ENCODE assay signal across 22 cellular contexts in the genomic region with DNA sequence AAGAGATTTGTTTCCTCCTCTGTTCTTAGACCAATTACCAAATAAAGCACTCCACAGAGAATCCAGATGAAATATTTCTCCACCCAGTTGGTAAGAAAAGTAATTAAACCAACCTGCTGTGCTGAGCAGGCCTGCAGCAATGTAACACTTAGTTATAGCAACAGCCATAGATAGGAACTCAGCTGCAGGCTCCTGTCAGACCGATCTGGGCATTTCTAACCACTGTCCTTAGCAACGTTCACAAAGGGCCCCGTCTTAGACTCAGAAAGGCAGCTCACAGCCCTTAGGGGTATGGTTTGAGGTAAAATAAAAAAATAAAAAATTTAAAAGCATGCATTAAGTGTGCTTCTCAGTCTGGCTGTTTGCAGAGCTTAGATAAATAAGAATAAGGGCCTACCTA.
A peak's percentile ranks its signal among the peaks of the same experiment; 100 is the strongest.
DNase-seq lines count a peak whose midpoint lies in the region; ATAC-seq and TF ChIP-seq lines count a peak whose summit lies in the region.
"Had no signal": no experiment of that assay in that cellular context is flagged by ENCODE, and none has a peak within 500 bp of the region (broad histone marks: within the 10 kb centered on the region; RNA-seq: fewer than 3 reads in every experiment).

No MANE protein-coding gene starts in this region.

- H3K4me3 ChIP-seq in mesodermal cell (ENCODE audit: extremely low read depth, insufficient read depth, low read length, poor library complexity, severe bottlenecking) = no peak overlapping the region

- no peaks in the 10 kb centered on the region for H3K4me1 ChIP-seq in mesodermal cell (ENCODE audit: control insufficient read depth, insufficient read depth, low read length, poor library complexity, severe bottlenecking)

- H3K4me3 Mint-ChIP-seq in natural killer cell treated with Interleukin-12 subunit alpha and Interleukin-12 subunit beta and Interleukin-15 and Interleukin-18, amount 100 ng/mL, for 72 hours = no peak overlapping the region
- no peak overlapping the region for H3K4me3 Mint-ChIP-seq in natural killer cell
- H3K4me3 Mint-ChIP-seq in type B pancreatic cell = peak overlapping the region; percentile 1
- H3K4me3 Mint-ChIP-seq: HFFc6 had no signal

- no peaks in the 10 kb centered on the region for H3K9me3 ChIP-seq in mesodermal cell (ENCODE audit: control insufficient read depth, low read length)

- no peaks in the 10 kb centered on the region for H3K27me3 Mint-ChIP-seq in natural killer cell treated with Interleukin-12 subunit alpha and Interleukin-12 subunit beta and Interleukin-15 and Interleukin-18, amount 100 ng/mL, for 72 hours
- peaks cover 0 to 22% of the 10 kb centered on the region in 2 donors for H3K27me3 Mint-ChIP-seq in natural killer cell (ENCODE audit: low read depth in 2 of 2)
- H3K27me3 Mint-ChIP-seq in type B pancreatic cell = no peaks in the 10 kb centered on the region

- peaks cover 16% of the 10 kb centered on the region for H3K36me3 Mint-ChIP-seq in natural killer cell treated with Interleukin-12 subunit alpha and Interleukin-12 subunit beta and Interleukin-15 and Interleukin-18, amount 100 ng/mL, for 72 hours
- H3K36me3 Mint-ChIP-seq in natural killer cell (no peaks in the 10 kb centered on the region), type B pancreatic cell (no peaks in the 10 kb centered on the region)

- no peak for DNase-seq in natural killer cell treated with Interleukin-12 subunit alpha and Interleukin-12 subunit beta and Interleukin-15 and Interleukin-18, amount 100 ng/mL, for 72 hours (ENCODE audit: low spot score)
- no peak for DNase-seq in natural killer cell
- no peak for DNase-seq in type B pancreatic cell (ENCODE audit: extremely low spot score, unreplicated experiment)
- no peak for DNase-seq in NCI-H1092 treated with DMSO at 0.1 percent for 48 hours (lab: John Stamatoyannopoulos, UW)
- DNase-seq: H7, HFFc6, IMR-90, MV-4-11, NCI-H1694, NCI-H2081, NCI-H2171, NCI-H345, NCI-H524, NCI-H82, SHP77 had no signal

- no peaks in the 10 kb centered on the region for H3K36me3 ChIP-seq in mesodermal cell (ENCODE audit: control insufficient read depth, insufficient read depth, low read length)

- ATAC-seq in natural killer cell treated with Interleukin-12 subunit alpha and Interleukin-12 subunit beta and Interleukin-15 and Interleukin-18, amount 100 ng/mL, for 72 hours = no peak
- ATAC-seq in natural killer cell (no peak), HG03025 (IDR thresholded peaks at IDR 0.05; ENCODE audit: low FRiP score, unreplicated experiment) (no peak), HG02840 (IDR thresholded peaks at IDR 0.05; ENCODE audit: low FRiP score, unreplicated experiment) (no peak)
- ATAC-seq: SK-N-SH treated with all-trans-retinoic acid at 6 μM for 48 hours had no signal

- intact Hi-C loops in natural killer cell (cut with micrococcal nuclease) = no loop called here

- H3K27ac ChIP-seq in VCaP = peak overlapping the region; percentile 36
- H3K27ac ChIP-seq in mesodermal cell (ENCODE audit: low read depth, low read length, severe bottlenecking) = peak overlapping the region; percentile 13
- H3K27ac ChIP-seq: C4-2B, KMS-11 had no signal

- H3K27ac Mint-ChIP-seq in natural killer cell treated with Interleukin-12 subunit alpha and Interleukin-12 subunit beta and Interleukin-15 and Interleukin-18, amount 100 ng/mL, for 72 hours = peak overlapping the region; percentile 56 to 74
- H3K27ac Mint-ChIP-seq in natural killer cell (no peak overlapping the region), type B pancreatic cell (peak overlapping the region; percentile 10)
- H3K27ac Mint-ChIP-seq: HFFc6 had no signal

- TF ChIP-seq CTCF in natural killer cell (IDR thresholded peaks at IDR 0.05) = no peak
- no peak for TF ChIP-seq CTCF in VCaP (conservative IDR thresholded peaks at IDR 0.05)
- TF ChIP-seq CTCF in type B pancreatic cell (conservative IDR thresholded peaks at IDR 0.05) = no peak

- WGBS in mesodermal cell (ENCODE audit: insufficient coverage in 2 of 2), 2 experiments = 64% methylated on average over 3 of the region's 3 CpGs; no CpG with 5 or more reads in 1 of the 2 experiments

- H3K4me1 Mint-ChIP-seq in natural killer cell treated with Interleukin-12 subunit alpha and Interleukin-12 subunit beta and Interleukin-15 and Interleukin-18, amount 100 ng/mL, for 72 hours (ENCODE audit: low read depth in 2 of 2) = peaks cover 58 to 73% of the 10 kb centered on the region in 2 donors
- H3K4me1 Mint-ChIP-seq in natural killer cell = peaks cover 10 to 12% of the 10 kb centered on the region in 2 donors
- H3K4me1 Mint-ChIP-seq in type B pancreatic cell (ENCODE audit: unreplicated experiment) = peaks cover 18% of the 10 kb centered on the region

- H3K9me3 Mint-ChIP-seq in natural killer cell treated with Interleukin-12 subunit alpha and Interleukin-12 subunit beta and Interleukin-15 and Interleukin-18, amount 100 ng/mL, for 72 hours = peaks cover 6% of the 10 kb centered on the region
- no peaks in the 10 kb centered on the region for H3K9me3 Mint-ChIP-seq in natural killer cell
- H3K9me3 Mint-ChIP-seq in type B pancreatic cell = peaks cover 19% of the 10 kb centered on the region
- H3K9me3 Mint-ChIP-seq: HFFc6 had no signal

Comparison
In these comparisons a context has a peak if more than half of its experiments do, and no peak if none do; other contexts are left out.
1. H3K27ac Mint-ChIP-seq: peak in natural killer cell treated with Interleukin-12 subunit alpha and Interleukin-12 subunit beta and Interleukin-15 and Interleukin-18, amount 100 ng/mL, for 72 hours (2 of 2) and type B pancreatic cell (single experiment); none in natural killer cell (0 of 2).